18 cellular contexts compared by ENCODE assay signal in the genomic region with DNA sequence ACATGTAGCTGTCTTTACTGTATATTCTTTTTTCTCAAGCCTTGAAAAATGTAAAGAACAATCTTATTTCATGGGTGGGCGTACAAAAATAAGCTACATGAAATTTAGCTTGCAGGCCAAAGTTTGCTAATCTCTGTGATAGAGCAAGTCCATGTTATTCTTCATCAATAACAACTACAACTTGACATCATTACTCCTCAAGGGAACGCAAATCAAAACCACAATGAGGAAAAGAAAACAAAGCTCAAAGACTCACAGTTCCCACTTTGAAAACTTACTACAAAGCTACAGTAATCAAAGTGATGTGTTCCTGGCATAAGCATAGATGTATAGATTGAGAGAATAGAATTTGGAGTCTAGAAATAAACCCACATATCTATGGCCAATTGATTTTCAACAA.
DNase-seq lines count a peak whose midpoint lies in the region; ATAC-seq, FAIRE-seq and TF ChIP-seq lines count a peak whose summit lies in the region.
"Had no signal": no experiment of that assay in that cellular context is flagged by ENCODE, and none has a peak within 500 bp of the region (broad histone marks: within the 10 kb centered on the region; RNA-seq: fewer than 3 reads in every experiment).

No MANE protein-coding gene starts in this region.

- no peak overlapping the region for H3K27ac ChIP-seq in CD8-positive, alpha-beta memory T cell (ENCODE audit: low read depth, low read length)
- H3K27ac ChIP-seq: 22Rv1, KMS-11 had no signal

- peaks cover 17% of the 10 kb centered on the region for H3K36me3 Mint-ChIP-seq in activated CD4-positive, alpha-beta T cell treated with anti-CD3 and anti-CD28 coated beads, Interleukin-2, amount 10 ng/mL, durations not matched to agents 24 days and 14 days (ENCODE audit: low read depth)
- peaks cover 21% of the 10 kb centered on the region for H3K36me3 Mint-ChIP-seq in memory B cell
- H3K36me3 Mint-ChIP-seq in type B pancreatic cell, result peaks cover 24% of the 10 kb centered on the region
- H3K36me3 Mint-ChIP-seq in CD8-positive, alpha-beta memory T cell, result peaks cover 4 to 9% (median 6%) of the 10 kb centered on the region in 3 donors

- CTCF ChIA-PET in CD8-positive, alpha-beta memory T cell (lab: Charles Lee), result no interaction called here

- peak; percentile 17 for FAIRE-seq in urothelium cell line (lab: Jason Lieb, UNC)
- FAIRE-seq: H54 had no signal

- no peaks in the 10 kb centered on the region for H3K27me3 Mint-ChIP-seq in activated CD4-positive, alpha-beta T cell treated with anti-CD3 and anti-CD28 coated beads, Interleukin-2, amount 10 ng/mL, durations not matched to agents 24 days and 14 days
- H3K27me3 Mint-ChIP-seq in memory B cell, result no peaks in the 10 kb centered on the region
- H3K27me3 Mint-ChIP-seq in type B pancreatic cell, result peaks cover 3% of the 10 kb centered on the region
- peaks cover 0 to 2% of the 10 kb centered on the region in 2 donors for H3K27me3 Mint-ChIP-seq in CD8-positive, alpha-beta memory T cell

- no peaks in the 10 kb centered on the region for H3K9me3 Mint-ChIP-seq in activated CD4-positive, alpha-beta T cell treated with anti-CD3 and anti-CD28 coated beads, Interleukin-2, amount 10 ng/mL, durations not matched to agents 24 days and 14 days
- peaks cover 6% of the 10 kb centered on the region for H3K9me3 Mint-ChIP-seq in memory B cell
- H3K9me3 Mint-ChIP-seq in type B pancreatic cell, result no peaks in the 10 kb centered on the region
- no peaks in the 10 kb centered on the region for H3K9me3 Mint-ChIP-seq in CD8-positive, alpha-beta memory T cell

- no peaks in the 10 kb centered on the region for H3K4me1 ChIP-seq in CD8-positive, alpha-beta memory T cell (ENCODE audit: insufficient read depth, low read length)

- POLR2A ChIA-PET in CD8-positive, alpha-beta memory T cell (lab: Charles Lee), result no interaction called here

- H3K9me3 ChIP-seq in CD8-positive, alpha-beta memory T cell (ENCODE audit: low read length), result no peaks in the 10 kb centered on the region
- H3K9me3 ChIP-seq: MG63 had no signal

- no peaks in the 10 kb centered on the region for H3K36me3 ChIP-seq in CD8-positive, alpha-beta memory T cell (ENCODE audit: insufficient read depth, low read length)

- no peak for TF ChIP-seq CTCF in cardiac fibroblast (IDR thresholded peaks at IDR 0.05; ENCODE audit: low read depth, low read length)
- no peak for TF ChIP-seq CTCF in type B pancreatic cell (conservative IDR thresholded peaks at IDR 0.05)

- no peak overlapping the region for H3K4me3 Mint-ChIP-seq in activated CD4-positive, alpha-beta T cell treated with anti-CD3 and anti-CD28 coated beads, Interleukin-2, amount 10 ng/mL, durations not matched to agents 24 days and 14 days
- H3K4me3 Mint-ChIP-seq in memory B cell, result no peak overlapping the region
- H3K4me3 Mint-ChIP-seq in type B pancreatic cell, result no peak overlapping the region
- no peak overlapping the region for H3K4me3 Mint-ChIP-seq in CD8-positive, alpha-beta memory T cell

- DNase-seq in activated CD4-positive, alpha-beta T cell treated with anti-CD3 and anti-CD28 coated beads, Interleukin-2, amount 10 ng/mL, durations not matched to agents 24 days and 14 days, result no peak
- no peak for DNase-seq in activated CD4-positive, alpha-beta T cell treated with anti-CD3 and anti-CD28 coated beads for 1 hour
- DNase-seq in cardiac fibroblast (ENCODE audit: low read depth in 2 of 2), result peak; percentile 67 to 78
- no peak for DNase-seq in memory B cell (ENCODE audit: low spot score in 2 of 2)
- no peak for DNase-seq in urothelium cell line (ENCODE audit: low spot score)
- no peak for DNase-seq in type B pancreatic cell (ENCODE audit: extremely low spot score, unreplicated experiment)
- no peak for DNase-seq in CD8-positive, alpha-beta memory T cell
- DNase-seq: C1 segment of cervical spinal cord, EL, MG63, NCI-H1105 treated with DMSO at 0.1 percent for 48 hours, NCI-H187 treated with DMSO at 0.1 percent for 48 hours, NCI-H2171 treated with DMSO at 0.1 percent for 48 hours, NCI-H82 had no signal

- intact Hi-C loops in activated CD4-positive, alpha-beta T cell treated with anti-CD3 and anti-CD28 coated beads, Interleukin-2, amount 10 ng/mL, durations not matched to agents 24 days and 14 days (cut with micrococcal nuclease), result loop anchor here (1.0 kb wide), 2 partner anchors 8 to 23 kb away; no protein-coding TSS in a partner anchor

- ATAC-seq in memory B cell (ENCODE audit: low read depth) (peak; percentile 22), GM21390 (IDR thresholded peaks at IDR 0.05; ENCODE audit: unreplicated experiment) (no peak)

- peaks cover 36% of the 10 kb centered on the region for H3K4me1 Mint-ChIP-seq in activated CD4-positive, alpha-beta T cell treated with anti-CD3 and anti-CD28 coated beads, Interleukin-2, amount 10 ng/mL, durations not matched to agents 24 days and 14 days
- H3K4me1 Mint-ChIP-seq in memory B cell (peaks cover 15% of the 10 kb centered on the region), type B pancreatic cell (ENCODE audit: unreplicated experiment) (peaks cover 13% of the 10 kb centered on the region)
- H3K4me1 Mint-ChIP-seq in CD8-positive, alpha-beta memory T cell, result peaks cover 8 to 21% (median 15%) of the 10 kb centered on the region in 3 donors

- H3K27me3 ChIP-seq in CD8-positive, alpha-beta memory T cell (ENCODE audit: insufficient read depth, low read length, poor library complexity, severe bottlenecking), result no peaks in the 10 kb centered on the region
- H3K27me3 ChIP-seq: MG63 had no signal

- H3K27ac Mint-ChIP-seq in activated CD4-positive, alpha-beta T cell treated with anti-CD3 and anti-CD28 coated beads, Interleukin-2, amount 10 ng/mL, durations not matched to agents 24 days and 14 days, result peak overlapping the region; percentile 25
- H3K27ac Mint-ChIP-seq in memory B cell (peak overlapping the region; percentile 56), type B pancreatic cell (no peak overlapping the region)
- H3K27ac Mint-ChIP-seq in CD8-positive, alpha-beta memory T cell, result peak overlapping the region in 2 of 8 donors; percentile 2 to 21

- H3K4me3 ChIP-seq in cardiac fibroblast (replicated peaks in 1 of 2; ENCODE audit: low read depth in 2 of 2, low read length in 2 of 2), result no peak overlapping the region
- no peak overlapping the region for H3K4me3 ChIP-seq in CD8-positive, alpha-beta memory T cell (ENCODE audit: low read length)
- H3K4me3 ChIP-seq: MG63 had no signal

Comparison
In these comparisons a context has a peak if more than half of its experiments do, and no peak if none do; other contexts are left out.
1. DNase-seq: peak in cardiac fibroblast (2 of 2); none in activated CD4-positive, alpha-beta T cell treated with anti-CD3 and anti-CD28 coated beads, Interleukin-2, amount 10 ng/mL, durations not matched to agents 24 days and 14 days (single experiment), activated CD4-positive, alpha-beta T cell treated with anti-CD3 and anti-CD28 coated beads for 1 hour (single experiment), memory B cell (0 of 2), urothelium cell line (single experiment), type B pancreatic cell (single experiment) and CD8-positive, alpha-beta memory T cell (0 of 5).